In genomic region chr10:5584895-5585516, GRCh38 we compare ENCODE assay signal across 10 cellular contexts.
A peak's percentile ranks its signal among the peaks of the same experiment; 100 is the strongest.
DNase-seq lines count a peak whose midpoint lies in the region; ATAC-seq lines count a peak whose summit lies in the region.
"Had no signal": no experiment of that assay in that cellular context is flagged by ENCODE, and none has a peak within 500 bp of the region (broad histone marks: within the 10 kb centered on the region; RNA-seq: fewer than 3 reads in every experiment).

No MANE protein-coding gene starts in this region.

- H3K36me3 Mint-ChIP-seq in naive thymus-derived CD4-positive, alpha-beta T cell, result no peaks in the 10 kb centered on the region
- H3K36me3 Mint-ChIP-seq: memory B cell had no signal

- POLR2A ChIA-PET in naive thymus-derived CD4-positive, alpha-beta T cell (lab: Charles Lee), result interaction anchor here (1.1 kb wide), 1 partner anchor 138 kb away, joined by 3 read pairs; no protein-coding TSS in a partner anchor

- H3K4me3 ChIP-seq in BLaER1, result no peak overlapping the region
- H3K4me3 ChIP-seq in naive thymus-derived CD4-positive, alpha-beta T cell (ENCODE audit: low read length), result no peak overlapping the region

- H3K36me3 ChIP-seq in BLaER1, result no peaks in the 10 kb centered on the region
- H3K36me3 ChIP-seq in naive thymus-derived CD4-positive, alpha-beta T cell (ENCODE audit: control insufficient read depth in 2 of 3, insufficient read depth in 3 of 3, low read length in 3 of 3), result no peaks in the 10 kb centered on the region

- H3K4me3 Mint-ChIP-seq in naive thymus-derived CD4-positive, alpha-beta T cell, result no peak overlapping the region
- H3K4me3 Mint-ChIP-seq: memory B cell had no signal

- peaks cover 0 to 10% (median 0%) of the 10 kb centered on the region in 7 donors for H3K4me1 Mint-ChIP-seq in naive thymus-derived CD4-positive, alpha-beta T cell

- H3K4me1 ChIP-seq in BLaER1, result peaks cover 44% of the 10 kb centered on the region
- no peaks in the 10 kb centered on the region for H3K4me1 ChIP-seq in naive thymus-derived CD4-positive, alpha-beta T cell (ENCODE audit: control insufficient read depth in 2 of 2, insufficient read depth in 2 of 2, low read length in 2 of 2)

- H3K27me3 ChIP-seq in BLaER1, result no peaks in the 10 kb centered on the region
- H3K27me3 ChIP-seq in naive thymus-derived CD4-positive, alpha-beta T cell (ENCODE audit: control insufficient read depth in 2 of 2, insufficient read depth in 2 of 2, low read length in 2 of 2), result no peaks in the 10 kb centered on the region

- H3K27ac Mint-ChIP-seq in naive thymus-derived CD4-positive, alpha-beta T cell, result no peak overlapping the region
- H3K27ac Mint-ChIP-seq: memory B cell had no signal

- peaks cover 8% of the 10 kb centered on the region for H3K9me3 ChIP-seq in BLaER1
- H3K9me3 ChIP-seq in naive thymus-derived CD4-positive, alpha-beta T cell (ENCODE audit: control insufficient read depth in 2 of 3, low read length in 3 of 3), result no peaks in the 10 kb centered on the region

- CTCF ChIA-PET in naive thymus-derived CD4-positive, alpha-beta T cell (lab: Charles Lee), result interaction anchor here (0.8 kb wide), 1 partner anchor 54 kb away, joined by 3 read pairs; no protein-coding TSS in a partner anchor

- intact Hi-C loops in naive thymus-derived CD4-positive, alpha-beta T cell (cut with micrococcal nuclease), result no loop called here
- intact Hi-C loops in Right ventricle myocardium superior (cut with DNase I), result no loop called here

- H3K9ac ChIP-seq in BLaER1, result no peak overlapping the region

- H3K27ac ChIP-seq in BLaER1 (no peak overlapping the region), substantia nigra (ENCODE audit: low read depth, low read length, poor library complexity, severe bottlenecking) (no peak overlapping the region)
- H3K27ac ChIP-seq in naive thymus-derived CD4-positive, alpha-beta T cell (ENCODE audit: low read depth, low read length), result no peak overlapping the region

- H3K9me3 Mint-ChIP-seq in naive thymus-derived CD4-positive, alpha-beta T cell, result peaks cover 0 to 3% (median 0%) of the 10 kb centered on the region in 11 donors
- H3K9me3 Mint-ChIP-seq: memory B cell had no signal

- ATAC-seq in GM21360 (IDR thresholded peaks at IDR 0.05; ENCODE audit: unreplicated experiment), result peak; percentile 45
- no peak for ATAC-seq in naive thymus-derived CD4-positive, alpha-beta T cell
- no peak for ATAC-seq in Right ventricle myocardium superior (ENCODE audit: poor library complexity)

- no peaks in the 10 kb centered on the region for H4K20me1 ChIP-seq in BLaER1

- H3K27me3 Mint-ChIP-seq in naive thymus-derived CD4-positive, alpha-beta T cell, result peaks cover 0 to 14% (median 0%) of the 10 kb centered on the region in 5 donors

- H3K4me2 ChIP-seq in BLaER1, result peak overlapping the region; percentile 20; the same call in 1 of the 2 replicates

- DNase-seq in NCI-H226, result peak; percentile 86
- DNase-seq in foreskin melanocyte, result peak; percentile 9
- no peak for DNase-seq in NCI-H1694 (lab: John Stamatoyannopoulos, UW)
- DNase-seq in naive thymus-derived CD4-positive, alpha-beta T cell, result no peak
- DNase-seq in Right ventricle myocardium superior, result no peak
- no peak for DNase-seq in substantia nigra (lab: John Stamatoyannopoulos, UW)
- DNase-seq: activated CD4-positive, CD25-positive, alpha-beta regulatory T cell treated with anti-CD3 and anti-CD28 coated beads, Interleukin-2, amount 50 U/mL, for 72 hours had no signal

Comparison
In these comparisons a context has a peak if more than half of its experiments do, and no peak if none do; other contexts are left out.
1. DNase-seq: peak in NCI-H226 (single experiment) and foreskin melanocyte (single experiment); none in NCI-H1694 (single experiment), naive thymus-derived CD4-positive, alpha-beta T cell (0 of 9), Right ventricle myocardium superior (single experiment) and substantia nigra (0 of 49).